Comparison of ENCODE assay signal across 27 cellular contexts in the genomic region with DNA sequence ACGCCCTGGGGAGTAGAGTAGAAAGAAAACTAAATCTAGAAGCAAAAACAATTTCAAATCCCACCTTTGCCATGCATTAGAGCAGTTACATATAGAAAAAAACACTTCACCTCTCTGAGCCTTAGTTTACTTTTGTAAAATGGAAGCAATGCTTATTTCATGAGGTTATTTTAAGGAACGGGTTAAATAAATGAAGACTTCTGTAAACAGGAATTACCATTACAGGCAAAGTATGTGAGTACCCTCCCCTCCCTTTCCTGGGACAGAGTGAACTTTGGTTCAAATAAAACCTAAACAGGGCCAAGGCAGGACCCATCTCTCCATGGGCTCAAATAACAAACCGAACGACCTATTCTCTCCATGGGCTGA. TPM values are rescaled to one million over a fixed set of nuclear protein-coding genes. Genes with fewer than 3 reads are reported as not detected.
A peak's percentile ranks its signal among the peaks of the same experiment; 100 is the strongest.
DNase-seq lines count a peak whose midpoint lies in the region; ATAC-seq and TF ChIP-seq lines count a peak whose summit lies in the region.
"Had no signal": no experiment of that assay in that cellular context is flagged by ENCODE, and none has a peak within 500 bp of the region (broad histone marks: within the 10 kb centered on the region; RNA-seq: fewer than 3 reads in every experiment).

No MANE protein-coding gene starts in this region.

- in situ Hi-C loops in transverse colon (cut with MboI; ENCODE audit: low pct_ligation_motif_present in 1 of 4, low pct_unique_long_range_greater_than_20kb in 1 of 4, low sequenced_read_pairs in 3 of 4): no loop called here
- in situ Hi-C loops in ACHN (cut with HindIII; ENCODE audit: low pct_ligation_motif_present, low pct_unique_long_range_greater_than_20kb, low sequenced_read_pairs): no loop called here

- no TSS peak for BruUV-seq in PC-3 (replicated peaks; lab: Mats Ljungman, UMichigan)

- H3K79me2 ChIP-seq in PC-3 (ENCODE audit: low read length): peaks cover 34% of the 10 kb centered on the region

- no peaks in the 10 kb centered on the region for H3K9me3 ChIP-seq in PC-3 (ENCODE audit: low read length)
- no peaks in the 10 kb centered on the region for H3K9me3 ChIP-seq in colonic mucosa
- H3K9me3 ChIP-seq in transverse colon: no peaks in the 10 kb centered on the region
- H3K9me3 ChIP-seq: neutrophil, prostate gland, sigmoid colon, SJCRH30, uterus had no signal

- POLR2A ChIA-PET in PC-3 (lab: Charles Lee; ENCODE audit: unreplicated experiment): interaction anchor here (2.7 kb wide), 1 partner anchor 25 kb away, joined by 14 read pairs; no protein-coding TSS in a partner anchor

- ATAC-seq in PC-3: no peak
- ATAC-seq: activated T-cell treated with anti-CD3 and anti-CD28 coated beads, Interleukin-2, amount 50 U/mL, for 72 hours; stimulated activated memory B cell treated with anti-CD40 and anti-IgM and Interleukin-4, amounts not matched to agents 10 μg/mL and 1 μg/mL and 100 μg/mL, for 72 hours had no signal

- peaks cover 18% of the 10 kb centered on the region for H3F3A ChIP-seq in PC-3 (ENCODE audit: low read length, unreplicated experiment)

- H3K9me2 ChIP-seq in PC-3 (replicated peaks; ENCODE audit: low read length): no peaks in the 10 kb centered on the region

- H3K4me2 ChIP-seq in PC-3 (ENCODE audit: low read length): peak overlapping the region; percentile 94

- TF ChIP-seq CTCF in PC-3 (conservative IDR thresholded peaks at IDR 0.05; ENCODE audit: low read depth, low read length): no peak
- TF ChIP-seq CTCF in colonic mucosa (IDR thresholded peaks at IDR 0.05): no peak
- TF ChIP-seq CTCF in transverse colon (IDR thresholded peaks at IDR 0.05): no peak

- no peak for TF ChIP-seq EP300 in transverse colon (IDR thresholded peaks at IDR 0.05; ENCODE audit: low read depth)

- no peaks in the 10 kb centered on the region for H3K27me3 ChIP-seq in PC-3 (ENCODE audit: low read length)
- peaks cover 10% of the 10 kb centered on the region for H3K27me3 ChIP-seq in colonic mucosa
- peaks cover 15% of the 10 kb centered on the region for H3K27me3 ChIP-seq in transverse colon
- H3K27me3 ChIP-seq: SJCRH30, uterus had no signal

- H3K36me3 ChIP-seq in PC-3 (ENCODE audit: low read depth, low read length): peaks cover 27% of the 10 kb centered on the region
- no peaks in the 10 kb centered on the region for H3K36me3 ChIP-seq in colonic mucosa
- no peaks in the 10 kb centered on the region for H3K36me3 ChIP-seq in transverse colon
- H3K36me3 ChIP-seq: neutrophil, prostate gland, sigmoid colon, SJCRH30, uterus had no signal

- WGBS in transverse colon (ENCODE audit: low coverage in 1 of 2), 2 donors: 38 to 48% methylated on average over 2 to 4 of the region's 4 CpGs

- peaks cover 68% of the 10 kb centered on the region for H3K4me1 ChIP-seq in PC-3 (ENCODE audit: insufficient read depth, low read length)
- peaks cover 20% of the 10 kb centered on the region for H3K4me1 ChIP-seq in colonic mucosa
- peaks cover 9 to 55% (median 39%) of the 10 kb centered on the region in 4 donors for H3K4me1 ChIP-seq in transverse colon
- H3K4me1 ChIP-seq: SJCRH30, uterus had no signal

- H3K4me3 ChIP-seq in PC-3 (ENCODE audit: low read length) (no peak overlapping the region), colonic mucosa (no peak overlapping the region), transverse colon (no peak overlapping the region)
- H3K4me3 ChIP-seq: sigmoid colon, SJCRH30, uterus had no signal

- H2AFZ ChIP-seq in PC-3 (ENCODE audit: low read length): no peak overlapping the region

- H3K27ac ChIP-seq in PC-3 (ENCODE audit: low read length) (peak overlapping the region; percentile 97), colonic mucosa (peak overlapping the region; percentile 82), transverse colon (peak overlapping the region; percentile 81 to 92 (median 82))
- H3K27ac ChIP-seq: C4-2B, neutrophil, sigmoid colon, SJCRH30, uterus had no signal

- DNase-seq in PC-3: no peak
- no peak for DNase-seq in colonic mucosa
- no peak for DNase-seq in transverse colon
- DNase-seq in NCI-H526 (lab: John Stamatoyannopoulos, UW): no peak
- no peak for DNase-seq in ACHN
- no peak for DNase-seq in head of caudate nucleus
- DNase-seq: activated CD4-positive, alpha-beta T cell treated with anti-CD3 and anti-CD28 coated beads, Interleukin-2, amount 50 U/mL, for 4 hours; activated CD4-positive, CD25-positive, alpha-beta regulatory T cell; activated naive CD4-positive, alpha-beta T cell treated with Interleukin-2 at 50 U/mL for 16 hours; activated T-cell treated with anti-CD3 and anti-CD28 coated beads, Interleukin-2, amount 50 U/mL, for 72 hours; DMS79 treated with DMSO at 0.1 percent for 48 hours; GF-D8; NCI-H1092 treated with DMSO at 0.1 percent for 48 hours; NCI-H187; NCI-H2171 treated with DMSO at 0.1 percent for 48 hours; sigmoid colon; SJCRH30; stimulated activated CD4-positive, alpha-beta T cell treated with anti-CD3 and anti-CD28 coated beads, Interleukin-4, amount 100 ng/mL, for 4 hours; T-helper 1 cell; uterus had no signal

- CTCF ChIA-PET in PC-3 (lab: Charles Lee): no interaction called here

- intact Hi-C loops in PC-3 (cut with micrococcal nuclease) (loop anchor here (10.0 kb wide), 1 partner anchor 118 kb away; no protein-coding TSS in a partner anchor), colonic mucosa (cut with DNase I) (no loop called here), transverse colon (cut with DNase I; ENCODE audit: low total_unique reads) (no loop called here), head of caudate nucleus (cut with DNase I) (no loop called here)

- H3K9ac ChIP-seq in PC-3 (ENCODE audit: low read length) (no peak overlapping the region), colonic mucosa (ENCODE audit: low read depth in 2 of 2, low read length in 2 of 2) (peak overlapping the region in 1 of 2 donors; percentile 66)

- H4K20me1 ChIP-seq in PC-3 (ENCODE audit: low read length): peaks cover 17% of the 10 kb centered on the region

- TF ChIP-seq POLR2A in transverse colon (IDR thresholded peaks at IDR 0.05): no peak

RNA-seq across cellular contexts. Expression of a gene that starts 4.5 kb away (rescaled TPM):
- total RNA-seq in PC-3 (2014; rRNA removed): 121 and 144 TPM in 2 replicates
- 10 to 100 TPM in 1 of 2 donors, 1 to 10 TPM in 1; 5.8 to 20.0 TPM for total RNA-seq in colonic mucosa
- total RNA-seq in transverse colon: 10 to 100 TPM in 1 of 4 donors, 1 to 10 TPM in 2, under 1 TPM in 1; 0.80 to 17.6 (median 7.4) TPM
- total RNA-seq: activated T-cell treated with anti-CD3 and anti-CD28 coated beads, Interleukin-2, amount 50 U/mL, for 72 hours; chondrocyte; sigmoid colon had no signal

RNA-seq across cellular contexts. Expression of a gene that starts 4.9 kb away (rescaled TPM):
- 2,299 and 2,451 TPM in 2 replicates for total RNA-seq in PC-3 (2014; rRNA removed)
- 1,000 to 10,000 TPM; 2,159 to 2,203 TPM for total RNA-seq in colonic mucosa
- 1,000 to 10,000 TPM in 3 of 4 donors, 100 to 1,000 TPM in 1; 788 to 3,666 (median 2,734) TPM for total RNA-seq in transverse colon
- total RNA-seq: activated T-cell treated with anti-CD3 and anti-CD28 coated beads, Interleukin-2, amount 50 U/mL, for 72 hours; SJCRH30 had no signal

RNA-seq across cellular contexts. Expression of a gene that starts 17.8 kb away (rescaled TPM):
- total RNA-seq in PC-3 (2014; rRNA removed) (1.4 TPM in 2 replicates), colonic mucosa (under 1 TPM in 1 of 2 donors, not detected in 1; 0.25 TPM), transverse colon (under 1 TPM in 1 of 4 donors, not detected in 3; 0.27 TPM)
- total RNA-seq: activated T-cell treated with anti-CD3 and anti-CD28 coated beads, Interleukin-2, amount 50 U/mL, for 72 hours; chondrocyte; kidney epithelial cell; lung microvascular endothelial cell had no signal

RNA-seq across cellular contexts. Expression of a gene that starts 33.5 kb away (rescaled TPM):
- total RNA-seq in PC-3 (2014; rRNA removed): not detected in 2 replicates
- not detected for total RNA-seq in colonic mucosa
- not detected for total RNA-seq in transverse colon
- total RNA-seq: activated T-cell treated with anti-CD3 and anti-CD28 coated beads, Interleukin-2, amount 50 U/mL, for 72 hours; chondrocyte; kidney epithelial cell; lung microvascular endothelial cell; prostate gland; SJCRH30; uterus had no signal

RNA-seq across cellular contexts. Expression of a gene that starts 42.3 kb away (rescaled TPM):
- total RNA-seq in PC-3 (2014; rRNA removed): not detected in 2 replicates
- total RNA-seq in colonic mucosa: not detected
- not detected for total RNA-seq in transverse colon
- total RNA-seq: activated T-cell treated with anti-CD3 and anti-CD28 coated beads, Interleukin-2, amount 50 U/mL, for 72 hours; chondrocyte; kidney epithelial cell; lung microvascular endothelial cell; prostate gland; sigmoid colon; SJCRH30; uterus had no signal
